32 cellular contexts compared by ENCODE assay signal in genomic region chr19:18745931-18746330, GRCh38. TPM values are rescaled to one million over a fixed set of nuclear protein-coding genes. Genes with fewer than 3 reads are reported as not detected.
"Had no signal": no experiment of that assay in that cellular context is flagged by ENCODE, and none has a peak within 500 bp of the region (broad histone marks: within the 10 kb centered on the region; RNA-seq: fewer than 3 reads in every experiment).

No MANE protein-coding gene starts in this region.

- H3K4me3 ChIP-seq: SJCRH30 had no signal

- H3K4me2 ChIP-seq: SK-N-SH had no signal

- H3K27ac ChIP-seq: SJCRH30, VCaP had no signal

- FAIRE-seq: astrocyte had no signal

- H3K9ac ChIP-seq: SK-N-SH had no signal

- H3K36me3 ChIP-seq: SJCRH30 had no signal

- H3K27me3 Mint-ChIP-seq: activated CD4-positive, alpha-beta memory T cell treated with anti-CD3 and anti-CD28 coated beads, Interleukin-2, amount 10 ng/mL, durations not matched to agents 7 days and 5 days; activated CD4-positive, alpha-beta T cell treated with anti-CD3 and anti-CD28 coated beads for 36 hours; activated naive CD8-positive, alpha-beta T cell; activated T-helper 17 cell treated with anti-CD3 and anti-CD28 coated beads, Interleukin-2, amount 50 U/mL, for 72 hours; brain had no signal

- H3K4me3 Mint-ChIP-seq: activated CD4-positive, alpha-beta memory T cell treated with anti-CD3 and anti-CD28 coated beads, Interleukin-2, amount 10 ng/mL, durations not matched to agents 7 days and 5 days; activated CD4-positive, alpha-beta T cell treated with anti-CD3 and anti-CD28 coated beads for 36 hours; activated naive CD4-positive, alpha-beta T cell treated with anti-CD3 and anti-CD28 coated beads for 36 hours; activated naive CD8-positive, alpha-beta T cell; activated T-helper 17 cell treated with anti-CD3 and anti-CD28 coated beads, Interleukin-2, amount 50 U/mL, for 72 hours; brain had no signal

- H3K27ac Mint-ChIP-seq: activated CD4-positive, alpha-beta memory T cell treated with anti-CD3 and anti-CD28 coated beads, Interleukin-2, amount 10 ng/mL, durations not matched to agents 7 days and 5 days; activated CD4-positive, alpha-beta T cell treated with anti-CD3 and anti-CD28 coated beads for 36 hours; activated naive CD4-positive, alpha-beta T cell treated with anti-CD3 and anti-CD28 coated beads for 36 hours; activated naive CD8-positive, alpha-beta T cell; activated T-helper 17 cell treated with anti-CD3 and anti-CD28 coated beads, Interleukin-2, amount 50 U/mL, for 72 hours had no signal

- ATAC-seq: activated CD4-positive, alpha-beta T cell treated with anti-CD3 and anti-CD28 coated beads for 36 hours; activated T-helper 17 cell treated with anti-CD3 and anti-CD28 coated beads, Interleukin-2, amount 50 U/mL, for 72 hours had no signal

- H3K9me3 ChIP-seq: SJCRH30, SK-N-SH had no signal

- H3K4me1 Mint-ChIP-seq: activated CD4-positive, alpha-beta memory T cell treated with anti-CD3 and anti-CD28 coated beads, Interleukin-2, amount 10 ng/mL, durations not matched to agents 7 days and 5 days; activated CD4-positive, alpha-beta T cell treated with anti-CD3 and anti-CD28 coated beads for 36 hours; activated T-helper 17 cell treated with anti-CD3 and anti-CD28 coated beads, Interleukin-2, amount 50 U/mL, for 72 hours had no signal

- DNase-seq: activated CD4-positive, alpha-beta memory T cell treated with anti-CD3 and anti-CD28 coated beads, Interleukin-2, amount 10 ng/mL, durations not matched to agents 7 days and 5 days; activated CD4-positive, alpha-beta T cell treated with anti-CD3 and anti-CD28 coated beads for 36 hours; activated CD4-positive, alpha-beta T cell treated with anti-CD3 and anti-CD28 coated beads, Interleukin-2, amount 50 U/mL, for 1 hour; activated gamma-delta T cell; activated naive CD4-positive, alpha-beta T cell treated with anti-CD3 and anti-CD28 coated beads for 36 hours; activated T-cell treated with anti-CD3 and anti-CD28 coated beads for 4 hours; activated T-cell treated with anti-CD3 and anti-CD28 coated beads, Interleukin-2, amount 50 U/mL, for 48 hours; amygdala; Kasumi-1; KBM-7; NCI-H1048; NCI-H146; NCI-H187 treated with DMSO at 0.1 percent for 48 hours; NCI-H2081 treated with DMSO at 0.1 percent for 48 hours; NCI-H2171; NCI-H2227 treated with DMSO at 0.1 percent for 48 hours; NCI-H526; NCI-H774; OCI-M1; Right ventricle myocardium superior; RPMI8226; SJCRH30; SK-N-SH; T-helper 1 cell had no signal

- H3K9me3 Mint-ChIP-seq: activated CD4-positive, alpha-beta memory T cell treated with anti-CD3 and anti-CD28 coated beads, Interleukin-2, amount 10 ng/mL, durations not matched to agents 7 days and 5 days; activated naive CD4-positive, alpha-beta T cell treated with anti-CD3 and anti-CD28 coated beads for 36 hours; activated T-helper 17 cell treated with anti-CD3 and anti-CD28 coated beads, Interleukin-2, amount 50 U/mL, for 72 hours; brain had no signal

- H3K27me3 ChIP-seq: SJCRH30 had no signal

RNA-seq across cellular contexts. Expression of gene COMP, which starts 45.2 kb away (rescaled TPM):
- total RNA-seq: activated CD4-positive, alpha-beta memory T cell treated with anti-CD3 and anti-CD28 coated beads, Interleukin-2, amount 10 ng/mL, durations not matched to agents 7 days and 5 days; activated CD4-positive, alpha-beta T cell treated with anti-CD3 and anti-CD28 coated beads for 36 hours; activated CD8-positive, alpha-beta memory T cell treated with anti-CD3 and anti-CD28 coated beads for 36 hours; activated naive CD4-positive, alpha-beta T cell treated with anti-CD3 and anti-CD28 coated beads for 36 hours; activated T-helper 17 cell treated with anti-CD3 and anti-CD28 coated beads, Interleukin-2, amount 50 U/mL, for 72 hours; NCI-H460; Right ventricle myocardium superior; SJCRH30; T-helper 2 cell treated with Interferon-gamma antibody and Interleukin-4, amounts not matched to agents 100 ng/mL and 5 ng/mL, for 36 hours had no signal
